Comparison of ENCODE assay signal across 10 cellular contexts in the genomic region with DNA sequence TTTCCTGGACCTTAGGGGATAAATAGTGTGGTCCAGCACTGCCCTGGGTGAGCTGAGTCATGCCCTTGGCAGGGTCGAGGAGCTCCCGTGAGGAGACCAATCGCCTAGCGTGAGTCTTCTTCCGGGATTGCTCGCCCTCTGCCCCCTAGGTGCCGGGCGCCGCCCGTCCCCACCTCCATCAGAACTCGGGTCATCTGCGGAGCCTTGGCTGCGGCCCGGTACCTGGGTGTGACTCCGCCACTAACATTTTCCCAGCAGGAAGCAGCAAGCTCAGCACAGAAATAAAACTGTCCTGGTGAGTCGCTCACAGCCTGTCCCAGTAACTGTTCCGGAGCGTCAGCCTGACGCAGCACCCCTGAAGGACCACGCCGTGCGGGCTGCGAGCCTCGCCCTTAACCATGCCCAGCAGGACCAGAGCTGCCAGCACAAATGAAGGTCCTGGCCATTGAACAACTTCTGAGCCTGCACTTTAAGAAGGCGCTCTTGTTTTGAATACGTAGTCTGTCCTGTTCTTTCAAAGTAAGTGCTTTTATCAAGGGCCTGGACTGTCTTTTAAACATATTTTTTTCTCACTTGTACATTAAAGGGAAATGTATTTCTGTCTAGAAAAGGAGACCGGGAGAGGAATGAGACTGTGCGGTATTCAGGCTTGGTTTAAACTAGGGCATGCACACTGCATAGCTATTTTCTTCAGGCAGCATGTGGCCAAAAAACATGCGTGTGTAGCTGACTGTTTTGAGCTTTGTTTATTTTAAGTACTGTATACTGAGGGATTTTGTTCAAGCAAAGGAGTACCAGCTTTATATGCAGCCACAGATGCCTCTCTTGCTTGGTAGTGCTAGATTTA.
DNase-seq lines count a peak whose midpoint lies in the region; ATAC-seq and TF ChIP-seq lines count a peak whose summit lies in the region.
"Had no signal": no experiment of that assay in that cellular context is flagged by ENCODE, and none has a peak within 500 bp of the region (broad histone marks: within the 10 kb centered on the region; RNA-seq: fewer than 3 reads in every experiment).

No MANE protein-coding gene starts in this region.

- no peaks in the 10 kb centered on the region for H3K36me3 Mint-ChIP-seq in stimulated activated effector memory CD8-positive, alpha-beta T cell treated with anti-CD3 and anti-CD28 coated beads, Interleukin-12 subunit alpha, Interleukin-12 subunit beta, amount 100 ng/mL, for 72 hours

- no peaks in the 10 kb centered on the region for H3K4me1 ChIP-seq in psoas muscle

- intact Hi-C loops in psoas muscle (cut with DNase I): no loop called here

- TF ChIP-seq CTCF in epithelial cell of esophagus (IDR thresholded peaks at IDR 0.05; ENCODE audit: insufficient read depth, low read depth, low read length, missing control alignments): no peak
- no peak for TF ChIP-seq CTCF in psoas muscle (IDR thresholded peaks at IDR 0.05)

- H3K27me3 ChIP-seq in psoas muscle (ENCODE audit: insufficient read depth in 3 of 3, low read length in 2 of 3): peaks cover 0 to 10% (median 0%) of the 10 kb centered on the region in 3 donors

- no peaks in the 10 kb centered on the region for H3K9me3 ChIP-seq in psoas muscle

- no peaks in the 10 kb centered on the region for H3K36me3 ChIP-seq in psoas muscle (ENCODE audit: insufficient read depth in 1 of 2, low read depth in 1 of 2)
- H3K36me3 ChIP-seq: WERI-Rb-1 had no signal

- 74 to 85% (median 79%) methylated on average over 29 of the region's 29 CpGs for WGBS in psoas muscle, 3 donors

- DNase-seq in DMS53 (lab: John Stamatoyannopoulos, UW) (peak; percentile 90), NCI-H226 (peak; percentile 87), epithelial cell of esophagus (ENCODE audit: low read depth) (peak; percentile 47), psoas muscle (peak; percentile 41 to 62)
- no peak for DNase-seq in stimulated activated effector memory CD8-positive, alpha-beta T cell treated with anti-CD3 and anti-CD28 coated beads, Interleukin-12 subunit alpha, Interleukin-12 subunit beta, amount 100 ng/mL, for 72 hours (ENCODE audit: low spot score in 2 of 2)
- DNase-seq: DND-41, WERI-Rb-1 had no signal

- H3K4me3 Mint-ChIP-seq in stimulated activated effector memory CD8-positive, alpha-beta T cell treated with anti-CD3 and anti-CD28 coated beads, Interleukin-12 subunit alpha, Interleukin-12 subunit beta, amount 100 ng/mL, for 72 hours: no peak overlapping the region

- ATAC-seq in psoas muscle: peak; percentile 34 to 89 (median 86)
- ATAC-seq in GM21737 (IDR thresholded peaks at IDR 0.05; ENCODE audit: unreplicated experiment): no peak
- no peak for ATAC-seq in stimulated activated effector memory CD8-positive, alpha-beta T cell treated with anti-CD3 and anti-CD28 coated beads, Interleukin-12 subunit alpha, Interleukin-12 subunit beta, amount 100 ng/mL, for 72 hours
- ATAC-seq in GM21367 (IDR thresholded peaks at IDR 0.05; ENCODE audit: unreplicated experiment): no peak
- no peak for ATAC-seq in HG03378 (IDR thresholded peaks at IDR 0.05; ENCODE audit: unreplicated experiment)

- H3K27ac Mint-ChIP-seq in stimulated activated effector memory CD8-positive, alpha-beta T cell treated with anti-CD3 and anti-CD28 coated beads, Interleukin-12 subunit alpha, Interleukin-12 subunit beta, amount 100 ng/mL, for 72 hours: no peak overlapping the region

- no peaks in the 10 kb centered on the region for H3K9me3 Mint-ChIP-seq in stimulated activated effector memory CD8-positive, alpha-beta T cell treated with anti-CD3 and anti-CD28 coated beads, Interleukin-12 subunit alpha, Interleukin-12 subunit beta, amount 100 ng/mL, for 72 hours

- H3K4me1 Mint-ChIP-seq in stimulated activated effector memory CD8-positive, alpha-beta T cell treated with anti-CD3 and anti-CD28 coated beads, Interleukin-12 subunit alpha, Interleukin-12 subunit beta, amount 100 ng/mL, for 72 hours: no peaks in the 10 kb centered on the region

- no peak overlapping the region for H3K27ac ChIP-seq in psoas muscle
- H3K27ac ChIP-seq: WERI-Rb-1 had no signal

- H3K4me3 ChIP-seq in epithelial cell of esophagus (ENCODE audit: low read length) (no peak overlapping the region), psoas muscle (no peak overlapping the region)

Comparison
In these comparisons a context has a peak if more than half of its experiments do, and no peak if none do; other contexts are left out.
1. DNase-seq: peak in DMS53 (single experiment), NCI-H226 (single experiment), epithelial cell of esophagus (single experiment) and psoas muscle (2 of 2); none in stimulated activated effector memory CD8-positive, alpha-beta T cell treated with anti-CD3 and anti-CD28 coated beads, Interleukin-12 subunit alpha, Interleukin-12 subunit beta, amount 100 ng/mL, for 72 hours (0 of 2).
2. ATAC-seq: peak in psoas muscle (4 of 4); none in GM21737 (single experiment), stimulated activated effector memory CD8-positive, alpha-beta T cell treated with anti-CD3 and anti-CD28 coated beads, Interleukin-12 subunit alpha, Interleukin-12 subunit beta, amount 100 ng/mL, for 72 hours (single experiment), GM21367 (single experiment) and HG03378 (single experiment).